8 cellular contexts compared by ENCODE assay signal in the genomic region with DNA sequence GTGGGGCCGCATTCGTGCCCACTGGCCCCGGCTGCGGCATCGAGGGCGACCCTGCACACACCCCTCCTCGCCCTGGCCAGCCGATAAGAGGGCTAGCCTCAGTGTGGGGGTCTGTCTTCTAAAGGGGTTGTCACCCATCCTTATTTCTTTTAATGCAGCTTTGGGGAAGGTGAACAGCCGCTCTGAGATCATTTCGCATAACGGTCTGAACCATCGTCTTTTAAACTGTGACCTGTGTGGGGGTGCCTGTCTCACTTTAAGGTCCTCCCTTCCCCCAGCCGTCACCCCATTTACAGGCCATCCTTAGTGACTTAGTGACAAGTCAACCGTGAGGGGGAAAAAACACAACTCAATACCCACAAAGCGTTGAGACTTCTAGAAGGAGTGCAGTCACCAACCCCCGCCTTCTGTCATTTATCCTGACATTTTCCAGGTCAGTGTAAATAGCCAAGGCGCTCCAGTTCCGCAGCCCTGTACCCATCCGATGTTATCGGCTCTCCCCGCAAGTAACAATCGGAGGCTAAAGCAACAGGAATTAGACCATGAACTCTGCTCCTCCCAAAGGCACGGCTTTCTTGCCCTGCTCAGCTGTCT. TPM values are rescaled to one million over a fixed set of nuclear protein-coding genes. Genes with fewer than 3 reads are reported as not detected.
DNase-seq lines count a peak whose midpoint lies in the region; ATAC-seq and TF ChIP-seq lines count a peak whose summit lies in the region.

No MANE protein-coding gene starts in this region.

- POLR2A ChIA-PET in CD8-positive, alpha-beta T cell (lab: Charles Lee) = no interaction called here

- intact Hi-C loops in CD8-positive, alpha-beta T cell (cut with DNase I, micrococcal nuclease) = no loop called here
- intact Hi-C loops in head of caudate nucleus (cut with DNase I) = no loop called here

- no peaks in the 10 kb centered on the region for H3K9me3 ChIP-seq in CD8-positive, alpha-beta T cell (ENCODE audit: low read length)

- no peak for DNase-seq in CD8-positive, alpha-beta T cell
- peak; percentile 19 to 20 for DNase-seq in activated T-cell treated with anti-CD3 and anti-CD28 coated beads, Interleukin-2, amount 50 U/mL, for 48 hours
- peak in 35 of 42 donors; percentile 6 to 68 (median 28) for DNase-seq in head of caudate nucleus
- DNase-seq in omental fat pad (ENCODE audit: low spot score) = no peak
- no peak for DNase-seq in SKM-1 treated with dmso at 0.1 percent for 144 hours (lab: John Stamatoyannopoulos, UW; ENCODE audit: unreplicated experiment)

- no peak overlapping the region for H3K27ac ChIP-seq in CD8-positive, alpha-beta T cell (ENCODE audit: low read depth, low read length)

- H3K4me3 Mint-ChIP-seq in CD8-positive, alpha-beta T cell = peak overlapping the region; percentile 88

- CTCF ChIA-PET in CD8-positive, alpha-beta T cell (lab: Charles Lee) = no interaction called here

- no peak for TF ChIP-seq CTCF in CD8-positive, alpha-beta T cell (IDR thresholded peaks at IDR 0.05)
- no peak for TF ChIP-seq CTCF in omental fat pad (IDR thresholded peaks at IDR 0.05)

- peaks cover 55% of the 10 kb centered on the region for H3K27me3 Mint-ChIP-seq in CD8-positive, alpha-beta T cell (ENCODE audit: low read depth)

- peak; percentile 29 for ATAC-seq in CD8-positive, alpha-beta T cell
- ATAC-seq in GM19351 (IDR thresholded peaks at IDR 0.05; ENCODE audit: unreplicated experiment) = peak; percentile 20
- peak; percentile 17 for ATAC-seq in HG03460 (IDR thresholded peaks at IDR 0.05; ENCODE audit: unreplicated experiment)
- peak; percentile 33 for ATAC-seq in omental fat pad (ENCODE audit: low FRiP score)
- no peak for ATAC-seq in GM19324 (IDR thresholded peaks at IDR 0.05; ENCODE audit: low FRiP score, unreplicated experiment)

- no peaks in the 10 kb centered on the region for H3K36me3 Mint-ChIP-seq in CD8-positive, alpha-beta T cell

- H3K36me3 ChIP-seq in CD8-positive, alpha-beta T cell (ENCODE audit: insufficient read depth, low read length) = no peaks in the 10 kb centered on the region

- no peak overlapping the region for H3K27ac Mint-ChIP-seq in CD8-positive, alpha-beta T cell

- H3K9me3 Mint-ChIP-seq in CD8-positive, alpha-beta T cell = peaks cover 4% of the 10 kb centered on the region

- peaks cover 6% of the 10 kb centered on the region for H3K27me3 ChIP-seq in CD8-positive, alpha-beta T cell (ENCODE audit: insufficient read depth, low read length)

- peak overlapping the region; percentile 39 for H3K4me3 ChIP-seq in CD8-positive, alpha-beta T cell (ENCODE audit: low read depth, low read length)

- H3K4me1 ChIP-seq in CD8-positive, alpha-beta T cell (ENCODE audit: insufficient read depth, low read length) = no peaks in the 10 kb centered on the region

- peaks cover 11% of the 10 kb centered on the region for H3K4me1 Mint-ChIP-seq in CD8-positive, alpha-beta T cell (ENCODE audit: low read depth)

RNA-seq across cellular contexts. Expression of gene DENND5B, which starts 0.5 kb away (rescaled TPM):
- total RNA-seq in CD8-positive, alpha-beta T cell = under 1 TPM; 0.19 to 0.22 TPM
- total RNA-seq in omental fat pad = 10 to 100 TPM in 3 of 4 donors, 1 to 10 TPM in 1; 9.1 to 17.1 (median 15.8) TPM

Comparison
In these comparisons a context has a peak if more than half of its experiments do, and no peak if none do; other contexts are left out.
1. DNase-seq: peak in activated T-cell treated with anti-CD3 and anti-CD28 coated beads, Interleukin-2, amount 50 U/mL, for 48 hours (2 of 2) and head of caudate nucleus (35 of 42); none in CD8-positive, alpha-beta T cell (0 of 7), omental fat pad (single experiment) and SKM-1 treated with dmso at 0.1 percent for 144 hours (single experiment).
2. RNA of gene DENND5B, which starts 0.5 kb away (total RNA-seq): 9.1 to 17.1 TPM in omental fat pad; 0.19 to 0.22 TPM in CD8-positive, alpha-beta T cell; every median in the first group is over 4 times any median in the second.